Comparison of ENCODE assay signal across 14 cellular contexts in genomic region chr16:12329246-12329995, GRCh38.
"Had no signal": no experiment of that assay in that cellular context is flagged by ENCODE, and none has a peak within 500 bp of the region (broad histone marks: within the 10 kb centered on the region; RNA-seq: fewer than 3 reads in every experiment).

No MANE protein-coding gene starts in this region.

- H3K9me3 Mint-ChIP-seq: activated T-helper 17 cell treated with anti-CD3 and anti-CD28 coated beads, Interleukin-2, amount 50 U/mL, for 72 hours; central memory CD8-positive, alpha-beta T cell; neural progenitor cell had no signal

- H3K4me3 ChIP-seq: adrenal gland, neural progenitor cell, smooth muscle cell, transverse colon had no signal

- H3K27me3 Mint-ChIP-seq: activated T-helper 17 cell treated with anti-CD3 and anti-CD28 coated beads, Interleukin-2, amount 50 U/mL, for 72 hours; central memory CD8-positive, alpha-beta T cell had no signal

- H3K4me3 Mint-ChIP-seq: activated T-helper 17 cell treated with anti-CD3 and anti-CD28 coated beads, Interleukin-2, amount 50 U/mL, for 72 hours; central memory CD8-positive, alpha-beta T cell; neural progenitor cell; stimulated activated effector memory CD8-positive, alpha-beta T cell treated with anti-CD3 and anti-CD28 coated beads, Interleukin-12 subunit alpha, Interleukin-12 subunit beta, amount 100 ng/mL, for 72 hours had no signal

- DNase-seq: activated CD4-positive, alpha-beta T cell treated with anti-CD3 and anti-CD28 coated beads, Interleukin-2, amount 50 U/mL, for 1 hour; activated CD4-positive, CD25-positive, alpha-beta regulatory T cell; activated naive CD4-positive, alpha-beta T cell treated with anti-CD3 and anti-CD28 coated beads, Interleukin-2, amount 50 U/mL, for 16 hours; activated T-cell treated with anti-CD3 and anti-CD28 coated beads for 4 hours; adrenal gland; effector memory CD4-positive, alpha-beta T cell; retina; transverse colon had no signal

- H3K27me3 ChIP-seq: adrenal gland, neural progenitor cell, transverse colon had no signal

- H3K27ac ChIP-seq: adrenal gland, neural progenitor cell, parathyroid adenoma had no signal

- H3K27ac Mint-ChIP-seq: activated T-helper 17 cell treated with anti-CD3 and anti-CD28 coated beads, Interleukin-2, amount 50 U/mL, for 72 hours; neural progenitor cell; stimulated activated effector memory CD8-positive, alpha-beta T cell treated with anti-CD3 and anti-CD28 coated beads, Interleukin-12 subunit alpha, Interleukin-12 subunit beta, amount 100 ng/mL, for 72 hours had no signal

- H3K4me1 ChIP-seq: adrenal gland, parathyroid adenoma had no signal

- H3K9me3 ChIP-seq: adrenal gland, transverse colon had no signal

- H2AFZ ChIP-seq: neural progenitor cell, parathyroid adenoma had no signal

- H3K4me2 ChIP-seq: neural progenitor cell, smooth muscle cell had no signal

- H3K36me3 ChIP-seq: adrenal gland, neural progenitor cell, transverse colon had no signal

- ATAC-seq: activated T-helper 17 cell treated with anti-CD3 and anti-CD28 coated beads, Interleukin-2, amount 50 U/mL, for 72 hours; stimulated activated effector memory CD8-positive, alpha-beta T cell treated with anti-CD3 and anti-CD28 coated beads, Interleukin-12 subunit alpha, Interleukin-12 subunit beta, amount 100 ng/mL, for 72 hours had no signal

- H3K4me1 Mint-ChIP-seq: activated T-helper 17 cell treated with anti-CD3 and anti-CD28 coated beads, Interleukin-2, amount 50 U/mL, for 72 hours had no signal

- H3K9ac ChIP-seq: neural progenitor cell, parathyroid adenoma had no signal
